ENCODE assay signal across 16 cellular contexts in the genomic region with DNA sequence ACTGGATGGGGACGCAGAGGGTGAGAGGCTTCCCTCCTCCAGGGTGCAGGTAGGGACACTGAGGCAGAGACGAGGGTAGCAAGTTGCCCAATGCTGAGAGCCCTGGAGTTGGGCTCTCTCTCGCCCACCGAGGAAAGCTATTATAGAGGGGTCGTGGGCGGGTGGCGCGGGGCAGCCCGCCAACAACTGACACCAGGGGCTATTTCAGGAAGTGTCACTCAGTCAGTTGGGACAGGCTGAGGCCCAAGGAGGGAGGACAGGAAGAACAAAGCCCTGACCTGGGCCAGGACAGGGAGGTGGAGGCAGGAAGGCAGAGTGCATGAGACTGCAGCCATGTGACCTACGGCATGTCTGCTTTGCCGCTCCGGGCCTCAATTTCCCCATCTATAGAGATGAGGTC.
"Had no signal": no experiment of that assay in that cellular context is flagged by ENCODE, and none has a peak within 500 bp of the region (broad histone marks: within the 10 kb centered on the region; RNA-seq: fewer than 3 reads in every experiment).

No MANE protein-coding gene starts in this region.

- ATAC-seq: body of pancreas, right lobe of liver had no signal

- DNase-seq: activated CD4-positive, alpha-beta T cell treated with anti-CD3 and anti-CD28 coated beads, Interleukin-2, amount 50 U/mL, for 4 hours; activated CD4-positive, CD25-positive, alpha-beta regulatory T cell treated with anti-CD3 and anti-CD28 coated beads, Interleukin-2, amount 50 U/mL, for 72 hours; activated naive CD4-positive, alpha-beta T cell treated with anti-CD3 and anti-CD28 coated beads, Interleukin-2, amount 50 U/mL, for 16 hours; activated T-cell treated with anti-CD3 and anti-CD28 coated beads, Interleukin-2, amount 50 U/mL, for 1 hour; adrenal gland; body of pancreas; dermis blood vessel endothelial cell; erythroblast; right lobe of liver; spleen; stimulated activated CD4-positive, alpha-beta T cell treated with anti-CD3 and anti-CD28 coated beads, Interleukin-2, amount 100 ng/mL, for 24 hours; stimulated activated naive CD4-positive, alpha-beta T cell; substantia nigra; SW 1271; transverse colon had no signal

- H3K36me3 ChIP-seq: adrenal gland, right lobe of liver, spleen, transverse colon had no signal

- H3K4me1 ChIP-seq: right lobe of liver, spleen had no signal

- H3K27me3 ChIP-seq: adrenal gland, body of pancreas, right lobe of liver had no signal

- H3K4me3 ChIP-seq: adrenal gland, body of pancreas, right lobe of liver, spleen, transverse colon had no signal

- H3K27ac Mint-ChIP-seq: T-helper 2 cell treated with Interferon-gamma antibody and Interleukin-4, amounts not matched to agents 5 μg/mL and 100 μg/mL, for 36 hours had no signal

- H3K4me3 Mint-ChIP-seq: T-helper 2 cell treated with Interferon-gamma antibody and Interleukin-4, amounts not matched to agents 5 μg/mL and 100 μg/mL, for 36 hours had no signal

- H3K27ac ChIP-seq: adrenal gland, body of pancreas, right lobe of liver, spleen, transverse colon had no signal
